8 cellular contexts compared by ENCODE assay signal in the genomic region with DNA sequence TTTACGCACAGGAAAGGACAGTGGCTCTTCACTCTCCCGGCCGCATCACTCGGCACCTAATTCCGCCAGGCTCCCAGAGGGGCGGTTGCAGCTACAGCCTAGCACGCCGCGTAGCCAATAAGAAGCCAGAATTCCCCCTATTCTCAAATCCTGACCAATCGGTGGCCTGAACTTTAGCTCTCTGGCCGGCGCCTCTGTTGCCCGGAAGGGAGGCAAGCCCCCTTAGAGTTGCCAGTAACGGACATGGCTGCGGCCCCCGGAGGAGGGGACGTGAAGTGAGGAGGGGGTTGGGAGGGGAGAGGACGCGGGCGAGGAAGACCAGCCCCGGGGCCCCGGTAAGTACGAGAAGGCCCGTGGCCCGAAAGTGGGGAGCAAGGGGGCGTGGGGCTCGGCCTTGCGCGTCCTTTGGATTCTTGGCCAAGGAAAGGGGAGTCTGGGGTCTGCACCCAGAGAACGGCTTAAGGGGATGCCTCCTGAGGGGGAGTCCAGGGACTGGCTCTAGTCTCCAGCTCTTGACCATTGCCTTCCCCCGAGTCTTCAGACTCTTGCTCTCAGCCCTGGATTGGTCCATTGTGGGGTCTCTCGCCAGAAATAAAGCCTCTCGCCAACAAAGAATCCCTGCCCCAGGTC. TPM values are rescaled to one million over a fixed set of nuclear protein-coding genes. Genes with fewer than 3 reads are reported as not detected.
DNase-seq lines count a peak whose midpoint lies in the region; ATAC-seq and TF ChIP-seq lines count a peak whose summit lies in the region.

TSS of gene TMEM94 (plus strand) at position 219 of the 630 bp plus-strand sequence. CDS start 15,271 bp downstream, outside the sequence.

- no peak for TF ChIP-seq CTCF in uterus (IDR thresholded peaks at IDR 0.05)

- intact Hi-C loops in T-helper 2 cell treated with Interferon-gamma antibody and Interleukin-4, amounts not matched to agents 100 ng/mL and 5 ng/mL, for 36 hours (cut with micrococcal nuclease), result loop anchor here (1.0 to 2.0 kb wide), 2 partner anchors 20 to 167 kb away; partner anchors contain the start of gene SLC25A19
- intact Hi-C loops in right cardiac atrium (cut with DNase I), result no loop called here
- intact Hi-C loops in uterus (cut with DNase I; ENCODE audit: low total_unique reads), result no loop called here

- H3K27ac ChIP-seq in right cardiac atrium (ENCODE audit: low read length) (peak within 1 kb of the TSS; percentile 91), uterus (peak within 1 kb of the TSS; percentile 84 to 92)

- H3K4me3 ChIP-seq in right cardiac atrium (ENCODE audit: low read length), result peak within 1 kb of the TSS; percentile 93
- peak within 1 kb of the TSS; percentile 84 to 90 for H3K4me3 ChIP-seq in uterus

- H3K9me3 ChIP-seq in right cardiac atrium (ENCODE audit: control insufficient read depth, low read length) (no peaks in the 10 kb centered on the region), uterus (no peaks in the 10 kb centered on the region)

- under 1% methylated on average over 33 of the region's 33 CpGs for WGBS in right cardiac atrium

- TF ChIP-seq POLR2A in uterus (IDR thresholded peaks at IDR 0.05), result peak; percentile 39 to 43

- H3K4me1 ChIP-seq in right cardiac atrium (ENCODE audit: control insufficient read depth, insufficient read depth, low read length) (peaks cover 2% of the 10 kb centered on the region), uterus (peaks cover 4 to 11% of the 10 kb centered on the region in 2 donors)

- H3K27me3 ChIP-seq in right cardiac atrium (ENCODE audit: control insufficient read depth, insufficient read depth) (no peaks in the 10 kb centered on the region), uterus (no peaks in the 10 kb centered on the region)

- H3K36me3 ChIP-seq in uterus, result no peaks in the 10 kb centered on the region

- ATAC-seq in GM18498 (IDR thresholded peaks at IDR 0.05; ENCODE audit: unreplicated experiment) (peak; percentile 91), HG02938 (IDR thresholded peaks at IDR 0.05; ENCODE audit: unreplicated experiment) (peak; percentile 93), right cardiac atrium (peak; percentile 99)

- DNase-seq in NCI-H187 treated with DMSO at 0.1 percent for 48 hours (lab: John Stamatoyannopoulos, UW) (peak; percentile 89), anterior cingulate cortex (lab: John Stamatoyannopoulos, UW) (peak; percentile 64 to 98 (median 94)), right cardiac atrium (peak; percentile 95 to 98 (median 97)), pulmonary artery endothelial cell (ENCODE audit: low read depth, low spot score) (peak; percentile 88), uterus (peak; percentile 95 to 97)

RNA-seq across cellular contexts. Expression of gene TMEM94, which starts in this region (rescaled TPM):
- 72.9 and 73.3 TPM in 2 replicates for total RNA-seq in T-helper 2 cell treated with Interferon-gamma antibody and Interleukin-4, amounts not matched to agents 100 ng/mL and 5 ng/mL, for 36 hours
- 10 to 100 TPM; 40.3 to 54.6 (median 50.3) TPM for total RNA-seq in right cardiac atrium
- 41.0 TPM for polyA plus RNA-seq in right cardiac atrium
- total RNA-seq in pulmonary artery endothelial cell, result 16.8 and 20.5 TPM in 2 replicates
- total RNA-seq in uterus, result 10 to 100 TPM in 2 of 4 donors, 1 to 10 TPM in 2; 3.8 to 91.2 (median 26.0) TPM

Comparison
In these comparisons a context has a peak if more than half of its experiments do, and no peak if none do; other contexts are left out.
1. Peak in every context shown above with its lines: DNase-seq, ATAC-seq, H3K4me3 ChIP-seq and H3K27ac ChIP-seq.